In genomic region chr20:44780226-44780625, GRCh38 we compare ENCODE assay signal across 9 cellular contexts. TPM values are rescaled to one million over a fixed set of nuclear protein-coding genes. Genes with fewer than 3 reads are reported as not detected.
DNase-seq lines count a peak whose midpoint lies in the region; ATAC-seq, FAIRE-seq and TF ChIP-seq lines count a peak whose summit lies in the region.
"Had no signal": no experiment of that assay in that cellular context is flagged by ENCODE, and none has a peak within 500 bp of the region (broad histone marks: within the 10 kb centered on the region; RNA-seq: fewer than 3 reads in every experiment).

No MANE protein-coding gene starts in this region.

- ATAC-seq in RWPE2 (ENCODE audit: low read depth), result peak; percentile 73
- no peak for ATAC-seq in HG03571 (IDR thresholded peaks at IDR 0.05; ENCODE audit: unreplicated experiment)

- no peak overlapping the region for H2BK20ac ChIP-seq in H9 (ENCODE audit: low read depth, low read length, poor library complexity, severe bottlenecking)

- H3K36me3 ChIP-seq in RWPE2 (ENCODE audit: low read depth), result no peaks in the 10 kb centered on the region
- no peaks in the 10 kb centered on the region for H3K36me3 ChIP-seq in ovary

- no peaks in the 10 kb centered on the region for H3K36me3 Mint-ChIP-seq in H9 (ENCODE audit: insufficient read depth in 1 of 3, low read depth in 3 of 3)

- WGBS in H9 (ENCODE audit: extremely low coverage, insufficient read length, low lambda C conversion rate), result no CpG with 5 or more reads among the region's 5 CpGs
- 21 to 23% (median 21%) methylated on average over 5 of the region's 5 CpGs for WGBS in ovary, 3 donors

- TF ChIP-seq EP300 in ovary (IDR thresholded peaks at IDR 0.05), result no peak

- no peaks in the 10 kb centered on the region for H3K9me3 Mint-ChIP-seq in H9

- intact Hi-C loops in ovary (cut with DNase I), result no loop called here

- no peaks in the 10 kb centered on the region for H3K79me2 ChIP-seq in H9 (ENCODE audit: insufficient read depth, low read length)

- peaks cover 14% of the 10 kb centered on the region in 2 experiments for H3K4me1 Mint-ChIP-seq in H9

- DNase-seq in H9 (peak; percentile 61), RWPE2 (ENCODE audit: low spot score) (peak; percentile 76), dermis microvascular lymphatic vessel endothelial cell (ENCODE audit: low read depth in 2 of 2) (peak; percentile 32 to 61), ovary (peak in 4 of 5 donors; percentile 39 to 69 (median 51)), G401 (ENCODE audit: low spot score) (no peak), GM12891 (ENCODE audit: insufficient read length, low spot score) (no peak), epidermal melanocyte (ENCODE audit: insufficient read length, low spot score) (no peak)

- TF ChIP-seq POLR2A in ovary (IDR thresholded peaks at IDR 0.05), result no peak
- no peak for TF ChIP-seq POLR2A in GM12891 (IDR thresholded peaks at IDR 0.05; ENCODE audit: low read depth, low read length)

- no peak overlapping the region for H3K9ac ChIP-seq in H9 (ENCODE audit: extremely low read depth, insufficient read length, low read length)
- H3K9ac ChIP-seq: KMS-11 had no signal

- in situ Hi-C loops in G401 (cut with HindIII; ENCODE audit: low sequenced_read_pairs), result no loop called here

- H3K4me1 ChIP-seq in H9 (ENCODE audit: insufficient read depth, low read length), result peaks cover 7% of the 10 kb centered on the region; the same call in 1 of the 2 replicates
- H3K4me1 ChIP-seq in RWPE2 (ENCODE audit: insufficient read depth, poor library complexity, severe bottlenecking), result no peaks in the 10 kb centered on the region
- H3K4me1 ChIP-seq in ovary (ENCODE audit: insufficient read depth), result no peaks in the 10 kb centered on the region

- no peak overlapping the region for H3K27ac Mint-ChIP-seq in H9

- H3K4ac ChIP-seq in H9 (ENCODE audit: low read depth, low read length), result no peak overlapping the region

- no peak overlapping the region for H3K14ac ChIP-seq in H9 (ENCODE audit: insufficient read depth, low read length)

- TF ChIP-seq CTCF in H9 (conservative IDR thresholded peaks at IDR 0.05) (no peak), RWPE2 (IDR thresholded peaks at IDR 0.05; ENCODE audit: poor library complexity, severe bottlenecking) (no peak), ovary (IDR thresholded peaks at IDR 0.05) (no peak)

- H3K9me3 ChIP-seq in H9 (ENCODE audit: control insufficient read depth, low read depth, low read length), result no peaks in the 10 kb centered on the region
- no peaks in the 10 kb centered on the region for H3K9me3 ChIP-seq in RWPE2 (ENCODE audit: severe bottlenecking)
- no peaks in the 10 kb centered on the region for H3K9me3 ChIP-seq in ovary

- no peaks in the 10 kb centered on the region for H3K27me3 ChIP-seq in H9 (ENCODE audit: insufficient read depth, low read length)
- H3K27me3 ChIP-seq in RWPE2 (ENCODE audit: insufficient read depth, poor library complexity, severe bottlenecking), result peaks cover 4% of the 10 kb centered on the region
- no peaks in the 10 kb centered on the region for H3K27me3 ChIP-seq in ovary

- no peak overlapping the region for H2BK5ac ChIP-seq in H9 (ENCODE audit: insufficient read length, low read length)

- no peak overlapping the region for H3K56ac ChIP-seq in H9 (ENCODE audit: insufficient read length, low read depth, low read length)

- H3K79me1 ChIP-seq in H9 (ENCODE audit: insufficient read depth, low read depth, low read length, poor library complexity, severe bottlenecking), result no peaks in the 10 kb centered on the region

- no peak overlapping the region for H2BK120ac ChIP-seq in H9 (ENCODE audit: low read depth, low read length, poor library complexity, severe bottlenecking)

- H2BK15ac ChIP-seq in H9 (ENCODE audit: low read depth, low read length), result no peak overlapping the region

- H3K4me3 ChIP-seq in RWPE2 (ENCODE audit: severe bottlenecking) (no peak overlapping the region), ovary (no peak overlapping the region)

- H2BK12ac ChIP-seq in H9 (ENCODE audit: insufficient read length, low read depth, low read length), result no peak overlapping the region

- H4K91ac ChIP-seq in H9 (ENCODE audit: insufficient read length, low read depth, low read length), result no peak overlapping the region

- H3K23me2 ChIP-seq in H9 (ENCODE audit: insufficient read length, low read depth, low read length, poor library complexity, severe bottlenecking), result no peaks in the 10 kb centered on the region

- no peak overlapping the region for H2AFZ ChIP-seq in H9 (ENCODE audit: low read length)

- H3K4me2 ChIP-seq in H9 (ENCODE audit: insufficient read depth, insufficient read length, low read length), result no peak overlapping the region
- H3K4me2 ChIP-seq: KMS-11 had no signal

- H3T11ph ChIP-seq in H9 (ENCODE audit: low read length), result no peak overlapping the region

- no peak overlapping the region for H3K18ac ChIP-seq in H9 (ENCODE audit: insufficient read length, low read depth, low read length)

- H3K23ac ChIP-seq in H9 (ENCODE audit: insufficient read length, low read depth, low read length), result no peak overlapping the region

- H2AK5ac ChIP-seq in H9 (ENCODE audit: insufficient read length, low read length), result no peak overlapping the region

- H3K27ac ChIP-seq in H9 (ENCODE audit: insufficient read length, low read depth, low read length), result no peak overlapping the region
- H3K27ac ChIP-seq in RWPE2 (ENCODE audit: poor library complexity, severe bottlenecking), result no peak overlapping the region
- no peak overlapping the region for H3K27ac ChIP-seq in ovary
- H3K27ac ChIP-seq: KMS-11 had no signal

- peaks cover 4% of the 10 kb centered on the region for H3K27me3 Mint-ChIP-seq in H9 (ENCODE audit: low read depth)

- H4K5ac ChIP-seq in H9 (ENCODE audit: insufficient read length, low read depth, low read length), result no peak overlapping the region

- H4K8ac ChIP-seq in H9 (replicated peaks; ENCODE audit: insufficient read length, low read depth, low read length), result no peak overlapping the region

- H3K4me3 Mint-ChIP-seq in H9, result no peak overlapping the region

- no peak for FAIRE-seq in GM12891 (lab: Jason Lieb, UNC)

- no peaks in the 10 kb centered on the region for H4K20me1 ChIP-seq in H9 (ENCODE audit: control insufficient read depth, insufficient read depth, insufficient read length)

TF ChIP-seq in GM12891, 5 proteins besides CTCF, POLR2A, EP300 and RAD21:
- TF ChIP-seq PAX5 (IDR thresholded peaks at IDR 0.05; ENCODE audit: insufficient read depth, low read length, severe bottlenecking) (no peak), POU2F2 (IDR thresholded peaks at IDR 0.05; ENCODE audit: low read depth, low read length) (no peak), POLR2AphosphoS5 (IDR thresholded peaks at IDR 0.05; ENCODE audit: low read depth, low read length) (no peak), SPI1 (IDR thresholded peaks at IDR 0.05; ENCODE audit: low read depth, low read length) (no peak), TAF1 (IDR thresholded peaks at IDR 0.05; ENCODE audit: low read depth, low read length) (no peak)

RNA-seq across cellular contexts. Expression of gene RIMS4, which starts 30.1 kb away (rescaled TPM):
- total RNA-seq in H9 (2021) (15.5 and 16.3 TPM in 2 replicates), dermis microvascular lymphatic vessel endothelial cell (not detected in 2 replicates), ovary (10 to 100 TPM in 2 of 7 donors, 1 to 10 TPM in 4, under 1 TPM in 1; 0.95 to 17.2 (median 6.8) TPM)
- 1 to 10 TPM; 2.4 to 3.0 TPM for polyA plus RNA-seq in ovary
- 8.3 and 10.9 TPM in 2 replicates for total RNA-seq in G401 (2014; rRNA removed; shearing (Covaris generic))
- polyA plus RNA-seq in GM12891 (2012; ENCODE audit: low read depth, missing spikeins), result not detected

RNA-seq across cellular contexts. Expression of gene KCNK15, which starts 34.6 kb away (rescaled TPM):
- 0.33 and 0.39 TPM in 2 replicates for total RNA-seq in H9 (2021)
- total RNA-seq in dermis microvascular lymphatic vessel endothelial cell, result not detected in 2 replicates
- total RNA-seq in ovary, result 10 to 100 TPM in 1 of 7 donors, 1 to 10 TPM in 6; 2.6 to 21.6 (median 5.0) TPM
- polyA plus RNA-seq in ovary, result 1 to 10 TPM in 1 of 2 donors, under 1 TPM in 1; 0.93 to 1.7 TPM
- 17.9 TPM in 2 replicates for total RNA-seq in G401 (2014; rRNA removed; shearing (Covaris generic))
- polyA plus RNA-seq in GM12891 (2012; ENCODE audit: low read depth, missing spikeins), result not detected

Comparison
In these comparisons a context has a peak if more than half of its experiments do, and no peak if none do; other contexts are left out.
1. DNase-seq: peak in H9 (single experiment), RWPE2 (single experiment), dermis microvascular lymphatic vessel endothelial cell (2 of 2) and ovary (4 of 5); none in G401 (single experiment), GM12891 (single experiment) and epidermal melanocyte (single experiment).